Comparison of ENCODE assay signal across 32 cellular contexts in genomic region chr5:55817030-55817429, GRCh38. TPM values are rescaled to one million over a fixed set of nuclear protein-coding genes. Genes with fewer than 3 reads are reported as not detected.
"Had no signal": no experiment of that assay in that cellular context is flagged by ENCODE, and none has a peak within 500 bp of the region (broad histone marks: within the 10 kb centered on the region; RNA-seq: fewer than 3 reads in every experiment).

No MANE protein-coding gene starts in this region.

- H3K9me3 Mint-ChIP-seq: activated T-cell treated with anti-CD3 and anti-CD28 coated beads, Interleukin-2, amount 50 U/mL, for 72 hours; brain; effector memory CD8-positive, alpha-beta T cell; naive thymus-derived CD8-positive, alpha-beta T cell; neural progenitor cell; T-helper 1 cell treated with Interleukin-12 subunit alpha and Interleukin-12 subunit beta and Interleukin-4 antibody, amounts not matched to agents 30 μg/mL and 1 μg/mL, for 36 hours had no signal

- FAIRE-seq: TTC549 had no signal

- H3K36me3 Mint-ChIP-seq: brain; naive thymus-derived CD8-positive, alpha-beta T cell; neural progenitor cell had no signal

- H3K27me3 ChIP-seq: ascending aorta, testis had no signal

- ATAC-seq: activated T-cell treated with anti-CD3 and anti-CD28 coated beads, Interleukin-2, amount 50 U/mL, for 72 hours; effector memory CD8-positive, alpha-beta T cell; gastroesophageal sphincter; left colon; naive thymus-derived CD8-positive, alpha-beta T cell; psoas muscle; stimulated activated naive CD8-positive, alpha-beta T cell treated with anti-CD3 and anti-CD28 coated beads, Interleukin-15, Interleukin-2, amounts not matched to agents 100 U/mL and 50 U/mL, for 24 hours had no signal

- H3K9me3 ChIP-seq: adrenal gland, ascending aorta, gastroesophageal sphincter, psoas muscle, spleen, testis, transverse colon had no signal

- H3K27ac ChIP-seq: adrenal gland, ascending aorta, gastroesophageal sphincter, neural progenitor cell, parathyroid adenoma, psoas muscle, spleen, testis, transverse colon, VCaP had no signal

- H3K4me2 ChIP-seq: neural progenitor cell had no signal

- DNase-seq: activated CD4-positive, alpha-beta T cell treated with anti-CD3 and anti-CD28 coated beads for 4 hours; activated CD4-positive, alpha-beta T cell treated with anti-CD3 and anti-CD28 coated beads, Interleukin-2, amount 50 U/mL, for 4 hours; activated naive CD4-positive, alpha-beta T cell; activated T-cell treated with anti-CD3 and anti-CD28 coated beads for 4 hours; activated T-cell treated with anti-CD3 and anti-CD28 coated beads, Interleukin-2, amount 50 U/mL, for 72 hours; adrenal gland; cortex of kidney; effector memory CD8-positive, alpha-beta T cell; head of caudate nucleus; hippocampal formation; kidney; left colon; naive thymus-derived CD8-positive, alpha-beta T cell; occipital lobe; psoas muscle; spleen; stimulated activated naive CD8-positive, alpha-beta T cell treated with anti-CD3 and anti-CD28 coated beads, Interleukin-15, Interleukin-2, amounts not matched to agents 100 U/mL and 50 U/mL, for 24 hours; T-helper 9 cell; testis; transverse colon had no signal

- H3K27ac Mint-ChIP-seq: activated naive CD8-positive, alpha-beta T cell; activated T-cell treated with anti-CD3 and anti-CD28 coated beads, Interleukin-2, amount 50 U/mL, for 72 hours; brain; effector memory CD8-positive, alpha-beta T cell; naive thymus-derived CD8-positive, alpha-beta T cell; neural progenitor cell; T-helper 1 cell treated with Interleukin-12 subunit alpha and Interleukin-12 subunit beta and Interleukin-4 antibody, amounts not matched to agents 30 μg/mL and 1 μg/mL, for 36 hours had no signal

- H3K4me3 ChIP-seq: adrenal gland, ascending aorta, gastroesophageal sphincter, neural progenitor cell, psoas muscle, spleen, testis, transverse colon had no signal

- H3K4me3 Mint-ChIP-seq: activated naive CD8-positive, alpha-beta T cell; activated T-cell treated with anti-CD3 and anti-CD28 coated beads, Interleukin-2, amount 50 U/mL, for 72 hours; brain; effector memory CD8-positive, alpha-beta T cell; naive thymus-derived CD8-positive, alpha-beta T cell; neural progenitor cell; T-helper 1 cell treated with Interleukin-12 subunit alpha and Interleukin-12 subunit beta and Interleukin-4 antibody, amounts not matched to agents 30 μg/mL and 1 μg/mL, for 36 hours had no signal

- H3K36me3 ChIP-seq: adrenal gland, ascending aorta, gastroesophageal sphincter, neural progenitor cell, spleen, transverse colon had no signal

- H3K9ac ChIP-seq: neural progenitor cell, parathyroid adenoma had no signal

- H3K4me1 ChIP-seq: neural progenitor cell, parathyroid adenoma, psoas muscle had no signal

- H3K4me1 Mint-ChIP-seq: brain, neural progenitor cell had no signal

RNA-seq across cellular contexts. Expression of gene IL31RA, which starts 34.1 kb away (rescaled TPM):
- total RNA-seq: adrenal gland; ascending aorta; cerebellum; left colon; liver; naive thymus-derived CD8-positive, alpha-beta T cell; transverse colon had no signal
- polyA plus RNA-seq: liver; naive thymus-derived CD8-positive, alpha-beta T cell; urinary bladder had no signal
